Comparison of ENCODE assay signal across 19 cellular contexts in genomic region chr3:33490641-33491241, GRCh38. TPM values are rescaled to one million over a fixed set of nuclear protein-coding genes. Genes with fewer than 3 reads are reported as not detected.
A peak's percentile ranks its signal among the peaks of the same experiment; 100 is the strongest.
DNase-seq lines count a peak whose midpoint lies in the region; ATAC-seq and TF ChIP-seq lines count a peak whose summit lies in the region.
"Had no signal": no experiment of that assay in that cellular context is flagged by ENCODE, and none has a peak within 500 bp of the region (broad histone marks: within the 10 kb centered on the region; RNA-seq: fewer than 3 reads in every experiment).

No MANE protein-coding gene starts in this region.

- no peaks in the 10 kb centered on the region for H3K27me3 Mint-ChIP-seq in activated B cell treated with CpG ODN at 0.5 μM for 24 hours
- H3K27me3 Mint-ChIP-seq: activated naive CD8-positive, alpha-beta T cell treated with anti-CD3 and anti-CD28 coated beads, Interleukin-2, amount 50 U/mL, for 24 hours; activated T-cell treated with anti-CD3 and anti-CD28 coated beads, Interleukin-2, amount 50 U/mL, for 24 hours had no signal

- peaks cover 15% of the 10 kb centered on the region for H3K4me1 Mint-ChIP-seq in activated B cell treated with CpG ODN at 0.5 μM for 24 hours
- H3K4me1 Mint-ChIP-seq: activated naive CD8-positive, alpha-beta T cell treated with anti-CD3 and anti-CD28 coated beads, Interleukin-2, amount 50 U/mL, for 24 hours; nephron had no signal

- intact Hi-C loops in activated B cell treated with CpG ODN at 0.5 μM for 24 hours (cut with micrococcal nuclease) = loop anchor here (5.0 kb wide), 1 partner anchor 53 kb away; no protein-coding TSS in a partner anchor

- no peaks in the 10 kb centered on the region for H3K4me1 ChIP-seq in effector memory CD4-positive, alpha-beta T cell (ENCODE audit: control insufficient read depth, insufficient read depth, low read length, poor library complexity, severe bottlenecking)

- no peak overlapping the region for H3K4me3 Mint-ChIP-seq in activated B cell treated with CpG ODN at 0.5 μM for 24 hours
- H3K4me3 Mint-ChIP-seq: activated naive CD8-positive, alpha-beta T cell treated with anti-CD3 and anti-CD28 coated beads, Interleukin-2, amount 50 U/mL, for 24 hours; activated T-cell treated with anti-CD3 and anti-CD28 coated beads, Interleukin-2, amount 50 U/mL, for 24 hours; H9; nephron; T-helper 2 cell treated with Interferon-gamma antibody and Interleukin-4, amounts not matched to agents 5 μg/mL and 100 μg/mL, for 36 hours had no signal

- no peak for TF ChIP-seq CTCF in activated B cell treated with CpG ODN at 0.5 μM for 24 hours (IDR thresholded peaks at IDR 0.05)

- H3K27ac Mint-ChIP-seq in activated B cell treated with CpG ODN at 0.5 μM for 24 hours = no peak overlapping the region
- H3K27ac Mint-ChIP-seq: activated naive CD8-positive, alpha-beta T cell treated with anti-CD3 and anti-CD28 coated beads, Interleukin-2, amount 50 U/mL, for 24 hours; activated T-cell treated with anti-CD3 and anti-CD28 coated beads, Interleukin-2, amount 50 U/mL, for 24 hours; nephron; T-helper 2 cell treated with Interferon-gamma antibody and Interleukin-4, amounts not matched to agents 5 μg/mL and 100 μg/mL, for 36 hours had no signal

- H3K4me3 ChIP-seq in effector memory CD4-positive, alpha-beta T cell (ENCODE audit: insufficient read depth, low read depth, low read length, poor library complexity, severe bottlenecking) = no peak overlapping the region
- H3K4me3 ChIP-seq: lung had no signal

- no peak overlapping the region for H3K27ac ChIP-seq in effector memory CD4-positive, alpha-beta T cell (ENCODE audit: insufficient read depth, low read length, poor library complexity, severe bottlenecking)

- no peaks in the 10 kb centered on the region for H3K9me3 Mint-ChIP-seq in activated B cell treated with CpG ODN at 0.5 μM for 24 hours
- H3K9me3 Mint-ChIP-seq: activated naive CD8-positive, alpha-beta T cell treated with anti-CD3 and anti-CD28 coated beads, Interleukin-2, amount 50 U/mL, for 24 hours; H9; nephron; T-helper 2 cell treated with Interferon-gamma antibody and Interleukin-4, amounts not matched to agents 5 μg/mL and 100 μg/mL, for 36 hours had no signal

- ATAC-seq in HG02642 (IDR thresholded peaks at IDR 0.05; ENCODE audit: poor library complexity, unreplicated experiment) = peak; percentile 51
- ATAC-seq in activated B cell treated with CpG ODN at 0.5 μM for 24 hours (ENCODE audit: low read depth) = peak; percentile 31
- no peak for ATAC-seq in GM21447 (IDR thresholded peaks at IDR 0.05; ENCODE audit: unreplicated experiment)
- ATAC-seq: activated naive CD8-positive, alpha-beta T cell treated with anti-CD3 and anti-CD28 coated beads, Interleukin-2, amount 50 U/mL, for 24 hours had no signal

- no peaks in the 10 kb centered on the region for H3K36me3 ChIP-seq in effector memory CD4-positive, alpha-beta T cell (ENCODE audit: control insufficient read depth, insufficient read depth, low read length)

- H3K9me3 ChIP-seq in effector memory CD4-positive, alpha-beta T cell (ENCODE audit: control insufficient read depth, low read length) = no peaks in the 10 kb centered on the region

- DNase-seq in NCI-H2227 (lab: John Stamatoyannopoulos, UW; ENCODE audit: unreplicated experiment) (peak; percentile 1), NCI-H2227 treated with DMSO at 0.1 percent for 48 hours (lab: John Stamatoyannopoulos, UW) (no peak), activated B cell treated with CpG ODN at 0.5 μM for 24 hours (no peak), renal cortical epithelial cell (ENCODE audit: low read depth) (peak; percentile 28), NCI-H1694 (lab: John Stamatoyannopoulos, UW) (no peak)
- DNase-seq in effector memory CD4-positive, alpha-beta T cell = no peak
- DNase-seq: activated naive CD8-positive, alpha-beta T cell treated with anti-CD3 and anti-CD28 coated beads, Interleukin-2, amount 50 U/mL, for 24 hours; activated T-cell treated with anti-CD3 and anti-CD28 coated beads, Interleukin-2, amount 50 U/mL, for 24 hours; GDM1; H9; KBM-7; NCI-H146; SHP77; stimulated activated CD4-positive, alpha-beta T cell treated with anti-CD3 and anti-CD28 coated beads, Interleukin-2, amount 100 ng/mL, for 24 hours had no signal

- CTCF ChIA-PET in activated B cell treated with CpG ODN at 0.5 μM for 24 hours (lab: Charles Lee) = no interaction called here

- POLR2A ChIA-PET in activated B cell treated with CpG ODN at 0.5 μM for 24 hours (lab: Charles Lee) = no interaction called here

- no peaks in the 10 kb centered on the region for H3K27me3 ChIP-seq in effector memory CD4-positive, alpha-beta T cell (replicated peaks; ENCODE audit: control insufficient read depth, insufficient read depth, low read length, poor library complexity, severe bottlenecking)

- no peaks in the 10 kb centered on the region for H3K36me3 Mint-ChIP-seq in activated B cell treated with CpG ODN at 0.5 μM for 24 hours (ENCODE audit: low read depth)

RNA-seq across cellular contexts. Expression of gene UBP1, which starts 50.5 kb away (rescaled TPM):
- total RNA-seq in activated B cell treated with CpG ODN at 0.5 μM for 24 hours (50.1 and 68.6 TPM in 2 replicates), renal cortical epithelial cell (32.8 and 77.3 TPM in 2 replicates)

Comparison
In these comparisons a context has a peak if more than half of its experiments do, and no peak if none do; other contexts are left out.
1. DNase-seq: peak in NCI-H2227 (single experiment) and renal cortical epithelial cell (single experiment); none in NCI-H2227 treated with DMSO at 0.1 percent for 48 hours (single experiment), activated B cell treated with CpG ODN at 0.5 μM for 24 hours (single experiment), NCI-H1694 (single experiment) and effector memory CD4-positive, alpha-beta T cell (0 of 3).